ENCODE assay signal across 8 cellular contexts in genomic region chr6:33296797-33297405, GRCh38. TPM values are rescaled to one million over a fixed set of nuclear protein-coding genes. Genes with fewer than 3 reads are reported as not detected.
DNase-seq lines count a peak whose midpoint lies in the region; ATAC-seq and TF ChIP-seq lines count a peak whose summit lies in the region.

No MANE protein-coding gene starts in this region.

- no peaks in the 10 kb centered on the region for H4K20me1 ChIP-seq in MM.1S (ENCODE audit: insufficient read depth, low read length)

- H3K4me1 ChIP-seq in MM.1S (ENCODE audit: low read length), result peaks cover 7% of the 10 kb centered on the region
- peaks cover 2% of the 10 kb centered on the region for H3K4me1 ChIP-seq in ectodermal cell (ENCODE audit: control insufficient read depth, insufficient read depth, low read length)

- TF ChIP-seq CTCF in AG10803 (conservative IDR thresholded peaks at IDR 0.05; ENCODE audit: low read length) (no peak), MM.1S (IDR thresholded peaks at IDR 0.05; ENCODE audit: low read length) (no peak), nephron (IDR thresholded peaks at IDR 0.05; ENCODE audit: unreplicated experiment in 3 of 3) (no peak)

- H3K27ac Mint-ChIP-seq in nephron, result peak overlapping the region in 2 of 3 experiments; percentile 74 to 79

- H3K9me3 Mint-ChIP-seq in nephron, result no peaks in the 10 kb centered on the region

- WGBS in ectodermal cell, 2 experiments, result 68 to 75% methylated on average over 12 of the region's 12 CpGs

- peak overlapping the region; percentile 93 to 100 (median 96) for H3K4me3 Mint-ChIP-seq in nephron

- H3K4me1 Mint-ChIP-seq in nephron, result peaks cover 16% of the 10 kb centered on the region

- ATAC-seq in HG02759 (IDR thresholded peaks at IDR 0.05; ENCODE audit: unreplicated experiment) (no peak), HG02763 (IDR thresholded peaks at IDR 0.05; ENCODE audit: unreplicated experiment) (no peak), HG02981 (IDR thresholded peaks at IDR 0.05; ENCODE audit: unreplicated experiment) (no peak)

- peaks cover 20% of the 10 kb centered on the region for H3K36me3 Mint-ChIP-seq in nephron (ENCODE audit: low read depth)

- H3K27ac ChIP-seq in MM.1S (ENCODE audit: low read length) (no peak overlapping the region), ectodermal cell (ENCODE audit: insufficient read depth, low read depth, low read length, poor library complexity, severe bottlenecking) (no peak overlapping the region)

- H3K79me2 ChIP-seq in MM.1S (ENCODE audit: low read length), result peaks cover 14% of the 10 kb centered on the region; the same call in 1 of the 2 replicates

- no peaks in the 10 kb centered on the region for H3K9me2 ChIP-seq in MM.1S (replicated peaks; ENCODE audit: insufficient read depth, low read length)

- no peaks in the 10 kb centered on the region for H3K27me3 Mint-ChIP-seq in nephron (ENCODE audit: low read depth)

- H3K9me3 ChIP-seq in MM.1S (replicated peaks; ENCODE audit: insufficient read depth, low read length), result no peaks in the 10 kb centered on the region
- H3K9me3 ChIP-seq in ectodermal cell (ENCODE audit: control insufficient read depth, low read length), result no peaks in the 10 kb centered on the region

- peak overlapping the region; percentile 56; the same call in 1 of the 2 replicates for H3K4me2 ChIP-seq in MM.1S (ENCODE audit: low read depth, low read length)

- peak overlapping the region; percentile 43; the same call in 1 of the 2 replicates for H3K9ac ChIP-seq in MM.1S (ENCODE audit: low read length)

- no peak overlapping the region for H2AFZ ChIP-seq in MM.1S (ENCODE audit: low read length)

- H3K36me3 ChIP-seq in MM.1S (replicated peaks; ENCODE audit: insufficient read depth, low read length) (no peaks in the 10 kb centered on the region), ectodermal cell (ENCODE audit: control insufficient read depth, insufficient read depth, low read length) (peaks cover 6% of the 10 kb centered on the region)

- DNase-seq in AG10803 (ENCODE audit: low read depth), result no peak
- DNase-seq in MM.1S, result no peak
- no peak for DNase-seq in NCI-H774 (lab: John Stamatoyannopoulos, UW)

- H3F3A ChIP-seq in MM.1S (ENCODE audit: insufficient read depth, low read length), result peaks cover 25% of the 10 kb centered on the region

- peak overlapping the region; percentile 99; the same call in 1 of the 2 replicates for H3K4me3 ChIP-seq in AG10803 (ENCODE audit: low read length)
- no peak overlapping the region for H3K4me3 ChIP-seq in MM.1S (ENCODE audit: low read length)
- peak overlapping the region; percentile 46 for H3K4me3 ChIP-seq in ectodermal cell (ENCODE audit: insufficient read depth, low read depth, low read length)

- H3K27me3 ChIP-seq in MM.1S (replicated peaks; ENCODE audit: insufficient read depth, low read length), result no peaks in the 10 kb centered on the region
- H3K27me3 ChIP-seq in ectodermal cell (ENCODE audit: control insufficient read depth, insufficient read depth, low read length, poor library complexity, severe bottlenecking), result no peaks in the 10 kb centered on the region

RNA-seq across cellular contexts. Expression of gene RGL2, which starts 1.8 kb away (rescaled TPM):
- polyA plus RNA-seq in ectodermal cell (2013, experiment 1 of 4), result 67.4 TPM
- 69.1 TPM for polyA plus RNA-seq in ectodermal cell (2013, experiment 2 of 4)
- 52.0 TPM for polyA plus RNA-seq in ectodermal cell (2013, experiment 3 of 4)
- 65.9 TPM for polyA plus RNA-seq in ectodermal cell (2013, experiment 4 of 4)

RNA-seq across cellular contexts. Expression of gene PFDN6, which starts 7.5 kb away (rescaled TPM):
- 73.2 TPM for polyA plus RNA-seq in ectodermal cell (2013, experiment 1 of 4)
- polyA plus RNA-seq in ectodermal cell (2013, experiment 2 of 4), result 69.5 TPM
- polyA plus RNA-seq in ectodermal cell (2013, experiment 3 of 4), result 80.8 TPM
- 88.7 TPM for polyA plus RNA-seq in ectodermal cell (2013, experiment 4 of 4)

RNA-seq across cellular contexts. Expression of gene WDR46, which starts 7.9 kb away (rescaled TPM):
- 60.2 TPM for polyA plus RNA-seq in ectodermal cell (2013, experiment 1 of 4)
- polyA plus RNA-seq in ectodermal cell (2013, experiment 2 of 4), result 61.4 TPM
- 40.2 TPM for polyA plus RNA-seq in ectodermal cell (2013, experiment 3 of 4)
- polyA plus RNA-seq in ectodermal cell (2013, experiment 4 of 4), result 50.6 TPM

RNA-seq across cellular contexts. Expression of gene TAPBP, which starts 17.0 kb away (rescaled TPM):
- polyA plus RNA-seq in ectodermal cell (2013, experiment 1 of 4), result 20.4 TPM
- polyA plus RNA-seq in ectodermal cell (2013, experiment 2 of 4), result 21.0 TPM
- 15.2 TPM for polyA plus RNA-seq in ectodermal cell (2013, experiment 3 of 4)
- 15.8 TPM for polyA plus RNA-seq in ectodermal cell (2013, experiment 4 of 4)

RNA-seq across cellular contexts. Expression of gene B3GALT4, which starts 20.0 kb away (rescaled TPM):
- 1.3 TPM for polyA plus RNA-seq in ectodermal cell (2013, experiment 1 of 4)
- 2.3 TPM for polyA plus RNA-seq in ectodermal cell (2013, experiment 2 of 4)
- polyA plus RNA-seq in ectodermal cell (2013, experiment 3 of 4), result 1.7 TPM
- 2.5 TPM for polyA plus RNA-seq in ectodermal cell (2013, experiment 4 of 4)
